Comparison of ENCODE assay signal across 1 cellular context in the genomic region with DNA sequence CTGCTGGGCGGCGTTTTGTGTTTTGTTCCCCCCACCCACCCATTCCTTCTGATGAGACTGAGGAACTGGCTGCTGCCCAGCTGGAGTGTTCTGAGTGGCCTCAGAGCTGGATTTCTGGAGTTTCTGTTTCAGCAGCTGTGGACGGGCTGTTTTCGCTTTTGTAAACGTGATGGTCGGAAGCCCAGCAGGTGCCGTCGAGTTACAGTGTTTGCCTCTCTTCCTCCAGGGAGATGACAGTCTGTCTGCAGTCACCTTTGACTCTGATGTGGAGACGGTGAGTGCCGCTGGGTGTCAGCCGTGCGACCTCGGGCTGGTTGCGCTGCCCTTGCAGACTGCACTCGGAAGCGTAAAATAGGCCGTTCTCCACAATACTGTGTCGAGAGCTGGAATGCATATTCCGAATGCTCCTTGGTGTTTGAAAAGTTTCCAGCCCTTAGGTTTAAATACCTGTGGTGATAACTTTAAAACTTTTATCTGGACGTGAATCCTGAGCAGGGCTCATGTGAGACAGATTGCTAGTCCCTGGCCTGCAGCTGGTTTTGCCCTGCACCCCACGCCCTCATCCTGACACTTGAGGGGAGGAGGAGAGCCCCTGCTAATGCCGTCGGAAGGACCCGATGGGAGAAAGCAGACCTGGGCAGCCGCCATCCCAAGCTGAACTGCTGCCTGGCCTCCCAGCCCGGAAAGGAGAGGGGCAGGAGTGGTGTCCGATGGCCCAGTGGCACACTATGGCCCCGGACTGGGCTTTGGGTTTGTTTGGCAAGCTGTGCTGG.
TF ChIP-seq lines count a peak whose summit lies in the region.

No MANE protein-coding gene starts in this region.

TF ChIP-seq in HepG2, 621 proteins besides CTCF, POLR2A, EP300 and RAD21 (continued from another document and continues in another):
- TF ChIP-seq, protein P1, sequence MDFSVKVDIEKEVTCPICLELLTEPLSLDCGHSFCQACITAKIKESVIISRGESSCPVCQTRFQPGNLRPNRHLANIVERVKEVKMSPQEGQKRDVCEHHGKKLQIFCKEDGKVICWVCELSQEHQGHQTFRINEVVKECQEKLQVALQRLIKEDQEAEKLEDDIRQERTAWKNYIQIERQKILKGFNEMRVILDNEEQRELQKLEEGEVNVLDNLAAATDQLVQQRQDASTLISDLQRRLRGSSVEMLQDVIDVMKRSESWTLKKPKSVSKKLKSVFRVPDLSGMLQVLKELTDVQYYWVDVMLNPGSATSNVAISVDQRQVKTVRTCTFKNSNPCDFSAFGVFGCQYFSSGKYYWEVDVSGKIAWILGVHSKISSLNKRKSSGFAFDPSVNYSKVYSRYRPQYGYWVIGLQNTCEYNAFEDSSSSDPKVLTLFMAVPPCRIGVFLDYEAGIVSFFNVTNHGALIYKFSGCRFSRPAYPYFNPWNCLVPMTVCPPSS (IDR thresholded peaks at IDR 0.05) = no peak
- TF ChIP-seq ZNF562 (CRISPR knock-in tag; IDR thresholded peaks at IDR 0.05; ENCODE audit: borderline replicate concordance) = no peak
- no peak for TF ChIP-seq MATR3 (CRISPR knock-in tag; IDR thresholded peaks at IDR 0.05)
- TF ChIP-seq, protein P2, sequence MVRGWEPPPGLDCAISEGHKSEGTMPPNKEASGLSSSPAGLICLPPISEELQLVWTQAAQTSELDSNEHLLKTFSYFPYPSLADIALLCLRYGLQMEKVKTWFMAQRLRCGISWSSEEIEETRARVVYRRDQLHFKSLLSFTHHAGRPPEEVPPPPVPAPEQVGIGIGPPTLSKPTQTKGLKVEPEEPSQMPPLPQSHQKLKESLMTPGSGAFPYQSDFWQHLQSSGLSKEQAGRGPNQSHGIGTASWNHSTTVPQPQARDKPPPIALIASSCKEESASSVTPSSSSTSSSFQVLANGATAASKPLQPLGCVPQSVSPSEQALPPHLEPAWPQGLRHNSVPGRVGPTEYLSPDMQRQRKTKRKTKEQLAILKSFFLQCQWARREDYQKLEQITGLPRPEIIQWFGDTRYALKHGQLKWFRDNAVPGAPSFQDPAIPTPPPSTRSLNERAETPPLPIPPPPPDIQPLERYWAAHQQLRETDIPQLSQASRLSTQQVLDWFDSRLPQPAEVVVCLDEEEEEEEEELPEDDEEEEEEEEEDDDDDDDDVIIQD (CRISPR knock-in tag; IDR thresholded peaks at IDR 0.05; ENCODE audit: low read depth) = no peak
- TF ChIP-seq MED13 (CRISPR knock-in tag; IDR thresholded peaks at IDR 0.05) = no peak
- TF ChIP-seq HMG20A (CRISPR knock-in tag; IDR thresholded peaks at IDR 0.05; ENCODE audit: borderline replicate concordance) = no peak
- TF ChIP-seq ZSCAN31 (CRISPR knock-in tag; IDR thresholded peaks at IDR 0.05; ENCODE audit: low read depth) = no peak
- TF ChIP-seq ZNF790 (CRISPR knock-in tag; IDR thresholded peaks at IDR 0.05; ENCODE audit: borderline replicate concordance) = no peak
- TF ChIP-seq ZNF205 (CRISPR knock-in tag; IDR thresholded peaks at IDR 0.05) = no peak
- TF ChIP-seq ATF1 (CRISPR knock-in tag; IDR thresholded peaks at IDR 0.05) = no peak
- TF ChIP-seq ZNF720 (CRISPR knock-in tag; IDR thresholded peaks at IDR 0.05) = no peak
- TF ChIP-seq, protein P3, sequence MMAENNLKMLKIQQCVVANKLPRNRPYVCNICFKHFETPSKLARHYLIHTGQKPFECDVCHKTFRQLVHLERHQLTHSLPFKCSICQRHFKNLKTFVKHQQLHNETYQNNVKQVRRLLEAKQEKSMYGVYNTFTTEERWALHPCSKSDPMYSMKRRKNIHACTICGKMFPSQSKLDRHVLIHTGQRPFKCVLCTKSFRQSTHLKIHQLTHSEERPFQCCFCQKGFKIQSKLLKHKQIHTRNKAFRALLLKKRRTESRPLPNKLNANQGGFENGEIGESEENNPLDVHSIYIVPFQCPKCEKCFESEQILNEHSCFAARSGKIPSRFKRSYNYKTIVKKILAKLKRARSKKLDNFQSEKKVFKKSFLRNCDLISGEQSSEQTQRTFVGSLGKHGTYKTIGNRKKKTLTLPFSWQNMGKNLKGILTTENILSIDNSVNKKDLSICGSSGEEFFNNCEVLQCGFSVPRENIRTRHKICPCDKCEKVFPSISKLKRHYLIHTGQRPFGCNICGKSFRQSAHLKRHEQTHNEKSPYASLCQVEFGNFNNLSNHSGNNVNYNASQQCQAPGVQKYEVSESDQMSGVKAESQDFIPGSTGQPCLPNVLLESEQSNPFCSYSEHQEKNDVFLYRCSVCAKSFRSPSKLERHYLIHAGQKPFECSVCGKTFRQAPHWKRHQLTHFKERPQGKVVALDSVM (CRISPR knock-in tag; IDR thresholded peaks at IDR 0.05) = peak; percentile 23; the same call in 1 of the 2 replicates
- TF ChIP-seq RFX5 (IDR thresholded peaks at IDR 0.05; ENCODE audit: low read depth, low read length) = no peak
- no peak for TF ChIP-seq ZNF367 (CRISPR knock-in tag; IDR thresholded peaks at IDR 0.05; ENCODE audit: borderline replicate concordance)
- TF ChIP-seq ZNF550 (CRISPR knock-in tag; IDR thresholded peaks at IDR 0.05; ENCODE audit: borderline replicate concordance) = no peak
- peak; percentile 34 for TF ChIP-seq TEAD3 (CRISPR knock-in tag; optimal IDR thresholded peaks at IDR 0.05; ENCODE audit: borderline replicate concordance)
- peak; percentile 77 for TF ChIP-seq STAG1 (CRISPR knock-in tag; IDR thresholded peaks at IDR 0.05)
- peak; percentile 42; the same call in 1 of the 2 replicates for TF ChIP-seq ZFX (CRISPR knock-in tag; IDR thresholded peaks at IDR 0.05; ENCODE audit: low read depth)
- TF ChIP-seq, protein P4, sequence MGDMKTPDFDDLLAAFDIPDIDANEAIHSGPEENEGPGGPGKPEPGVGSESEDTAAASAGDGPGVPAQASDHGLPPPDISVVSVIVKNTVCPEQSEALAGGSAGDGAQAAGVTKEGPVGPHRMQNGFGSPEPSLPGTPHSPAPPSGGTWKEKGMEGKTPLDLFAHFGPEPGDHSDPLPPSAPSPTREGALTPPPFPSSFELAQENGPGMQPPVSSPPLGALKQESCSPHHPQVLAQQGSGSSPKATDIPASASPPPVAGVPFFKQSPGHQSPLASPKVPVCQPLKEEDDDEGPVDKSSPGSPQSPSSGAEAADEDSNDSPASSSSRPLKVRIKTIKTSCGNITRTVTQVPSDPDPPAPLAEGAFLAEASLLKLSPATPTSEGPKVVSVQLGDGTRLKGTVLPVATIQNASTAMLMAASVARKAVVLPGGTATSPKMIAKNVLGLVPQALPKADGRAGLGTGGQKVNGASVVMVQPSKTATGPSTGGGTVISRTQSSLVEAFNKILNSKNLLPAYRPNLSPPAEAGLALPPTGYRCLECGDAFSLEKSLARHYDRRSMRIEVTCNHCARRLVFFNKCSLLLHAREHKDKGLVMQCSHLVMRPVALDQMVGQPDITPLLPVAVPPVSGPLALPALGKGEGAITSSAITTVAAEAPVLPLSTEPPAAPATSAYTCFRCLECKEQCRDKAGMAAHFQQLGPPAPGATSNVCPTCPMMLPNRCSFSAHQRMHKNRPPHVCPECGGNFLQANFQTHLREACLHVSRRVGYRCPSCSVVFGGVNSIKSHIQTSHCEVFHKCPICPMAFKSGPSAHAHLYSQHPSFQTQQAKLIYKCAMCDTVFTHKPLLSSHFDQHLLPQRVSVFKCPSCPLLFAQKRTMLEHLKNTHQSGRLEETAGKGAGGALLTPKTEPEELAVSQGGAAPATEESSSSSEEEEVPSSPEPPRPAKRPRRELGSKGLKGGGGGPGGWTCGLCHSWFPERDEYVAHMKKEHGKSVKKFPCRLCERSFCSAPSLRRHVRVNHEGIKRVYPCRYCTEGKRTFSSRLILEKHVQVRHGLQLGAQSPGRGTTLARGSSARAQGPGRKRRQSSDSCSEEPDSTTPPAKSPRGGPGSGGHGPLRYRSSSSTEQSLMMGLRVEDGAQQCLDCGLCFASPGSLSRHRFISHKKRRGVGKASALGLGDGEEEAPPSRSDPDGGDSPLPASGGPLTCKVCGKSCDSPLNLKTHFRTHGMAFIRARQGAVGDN (CRISPR knock-in tag; IDR thresholded peaks at IDR 0.05) = peak; percentile 72
- no peak for TF ChIP-seq ZNF615 (CRISPR knock-in tag; IDR thresholded peaks at IDR 0.05; ENCODE audit: borderline replicate concordance)
- TF ChIP-seq SALL2 (CRISPR knock-in tag; IDR thresholded peaks at IDR 0.05) = no peak
- TF ChIP-seq CHCHD3 (CRISPR knock-in tag; IDR thresholded peaks at IDR 0.05) = 0 out of 2 replicates have a peak, but pooled peaks have one; percentile 34
- peak; percentile 27; the same call in 1 of the 2 replicates for TF ChIP-seq ZFY (CRISPR knock-in tag; IDR thresholded peaks at IDR 0.05)
- peak; percentile 50; the same call in 1 of the 2 replicates for TF ChIP-seq SAP130 (CRISPR knock-in tag; IDR thresholded peaks at IDR 0.05; ENCODE audit: low read depth)
- TF ChIP-seq, protein P5, sequence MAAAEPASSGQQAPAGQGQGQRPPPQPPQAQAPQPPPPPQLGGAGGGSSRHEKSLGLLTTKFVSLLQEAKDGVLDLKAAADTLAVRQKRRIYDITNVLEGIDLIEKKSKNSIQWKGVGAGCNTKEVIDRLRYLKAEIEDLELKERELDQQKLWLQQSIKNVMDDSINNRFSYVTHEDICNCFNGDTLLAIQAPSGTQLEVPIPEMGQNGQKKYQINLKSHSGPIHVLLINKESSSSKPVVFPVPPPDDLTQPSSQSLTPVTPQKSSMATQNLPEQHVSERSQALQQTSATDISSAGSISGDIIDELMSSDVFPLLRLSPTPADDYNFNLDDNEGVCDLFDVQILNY (CRISPR knock-in tag; conservative IDR thresholded peaks at IDR 0.05) = no peak
- TF ChIP-seq, protein P6, sequence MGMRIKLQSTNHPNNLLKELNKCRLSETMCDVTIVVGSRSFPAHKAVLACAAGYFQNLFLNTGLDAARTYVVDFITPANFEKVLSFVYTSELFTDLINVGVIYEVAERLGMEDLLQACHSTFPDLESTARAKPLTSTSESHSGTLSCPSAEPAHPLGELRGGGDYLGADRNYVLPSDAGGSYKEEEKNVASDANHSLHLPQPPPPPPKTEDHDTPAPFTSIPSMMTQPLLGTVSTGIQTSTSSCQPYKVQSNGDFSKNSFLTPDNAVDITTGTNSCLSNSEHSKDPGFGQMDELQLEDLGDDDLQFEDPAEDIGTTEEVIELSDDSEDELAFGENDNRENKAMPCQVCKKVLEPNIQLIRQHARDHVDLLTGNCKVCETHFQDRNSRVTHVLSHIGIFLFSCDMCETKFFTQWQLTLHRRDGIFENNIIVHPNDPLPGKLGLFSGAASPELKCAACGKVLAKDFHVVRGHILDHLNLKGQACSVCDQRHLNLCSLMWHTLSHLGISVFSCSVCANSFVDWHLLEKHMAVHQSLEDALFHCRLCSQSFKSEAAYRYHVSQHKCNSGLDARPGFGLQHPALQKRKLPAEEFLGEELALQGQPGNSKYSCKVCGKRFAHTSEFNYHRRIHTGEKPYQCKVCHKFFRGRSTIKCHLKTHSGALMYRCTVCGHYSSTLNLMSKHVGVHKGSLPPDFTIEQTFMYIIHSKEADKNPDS (CRISPR knock-in tag; IDR thresholded peaks at IDR 0.05) = no peak
- 0 out of 2 replicates have a peak, but pooled peaks have one; percentile 44 for TF ChIP-seq KDM2A (CRISPR knock-in tag; IDR thresholded peaks at IDR 0.05; ENCODE audit: borderline replicate concordance, low read depth)
- no peak for TF ChIP-seq ZNF670 (CRISPR knock-in tag; IDR thresholded peaks at IDR 0.05; ENCODE audit: borderline replicate concordance)
- peak; percentile 70; the same call in 1 of the 2 replicates for TF ChIP-seq NAIF1 (CRISPR knock-in tag; IDR thresholded peaks at IDR 0.05; ENCODE audit: borderline replicate concordance)
- TF ChIP-seq ZNF788 (CRISPR knock-in tag; IDR thresholded peaks at IDR 0.05; ENCODE audit: borderline replicate concordance) = peak; percentile 37; the same call in 1 of the 2 replicates
- no peak for TF ChIP-seq ZNF772 (CRISPR knock-in tag; IDR thresholded peaks at IDR 0.05)
- TF ChIP-seq SNAPC2 (CRISPR knock-in tag; IDR thresholded peaks at IDR 0.05) = no peak
- TF ChIP-seq, protein P7, sequence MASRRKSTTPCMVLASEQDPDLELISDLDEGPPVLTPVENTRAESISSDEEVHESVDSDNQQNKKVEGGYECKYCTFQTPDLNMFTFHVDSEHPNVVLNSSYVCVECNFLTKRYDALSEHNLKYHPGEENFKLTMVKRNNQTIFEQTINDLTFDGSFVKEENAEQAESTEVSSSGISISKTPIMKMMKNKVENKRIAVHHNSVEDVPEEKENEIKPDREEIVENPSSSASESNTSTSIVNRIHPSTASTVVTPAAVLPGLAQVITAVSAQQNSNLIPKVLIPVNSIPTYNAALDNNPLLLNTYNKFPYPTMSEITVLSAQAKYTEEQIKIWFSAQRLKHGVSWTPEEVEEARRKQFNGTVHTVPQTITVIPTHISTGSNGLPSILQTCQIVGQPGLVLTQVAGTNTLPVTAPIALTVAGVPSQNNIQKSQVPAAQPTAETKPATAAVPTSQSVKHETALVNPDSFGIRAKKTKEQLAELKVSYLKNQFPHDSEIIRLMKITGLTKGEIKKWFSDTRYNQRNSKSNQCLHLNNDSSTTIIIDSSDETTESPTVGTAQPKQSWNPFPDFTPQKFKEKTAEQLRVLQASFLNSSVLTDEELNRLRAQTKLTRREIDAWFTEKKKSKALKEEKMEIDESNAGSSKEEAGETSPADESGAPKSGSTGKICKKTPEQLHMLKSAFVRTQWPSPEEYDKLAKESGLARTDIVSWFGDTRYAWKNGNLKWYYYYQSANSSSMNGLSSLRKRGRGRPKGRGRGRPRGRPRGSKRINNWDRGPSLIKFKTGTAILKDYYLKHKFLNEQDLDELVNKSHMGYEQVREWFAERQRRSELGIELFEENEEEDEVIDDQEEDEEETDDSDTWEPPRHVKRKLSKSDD (CRISPR knock-in tag; IDR thresholded peaks at IDR 0.05; ENCODE audit: low read depth) = no peak
- TF ChIP-seq ZBTB7B (CRISPR knock-in tag; IDR thresholded peaks at IDR 0.05) = no peak
- no peak for TF ChIP-seq ZSCAN30 (CRISPR knock-in tag; IDR thresholded peaks at IDR 0.05)
- TF ChIP-seq, protein P8, sequence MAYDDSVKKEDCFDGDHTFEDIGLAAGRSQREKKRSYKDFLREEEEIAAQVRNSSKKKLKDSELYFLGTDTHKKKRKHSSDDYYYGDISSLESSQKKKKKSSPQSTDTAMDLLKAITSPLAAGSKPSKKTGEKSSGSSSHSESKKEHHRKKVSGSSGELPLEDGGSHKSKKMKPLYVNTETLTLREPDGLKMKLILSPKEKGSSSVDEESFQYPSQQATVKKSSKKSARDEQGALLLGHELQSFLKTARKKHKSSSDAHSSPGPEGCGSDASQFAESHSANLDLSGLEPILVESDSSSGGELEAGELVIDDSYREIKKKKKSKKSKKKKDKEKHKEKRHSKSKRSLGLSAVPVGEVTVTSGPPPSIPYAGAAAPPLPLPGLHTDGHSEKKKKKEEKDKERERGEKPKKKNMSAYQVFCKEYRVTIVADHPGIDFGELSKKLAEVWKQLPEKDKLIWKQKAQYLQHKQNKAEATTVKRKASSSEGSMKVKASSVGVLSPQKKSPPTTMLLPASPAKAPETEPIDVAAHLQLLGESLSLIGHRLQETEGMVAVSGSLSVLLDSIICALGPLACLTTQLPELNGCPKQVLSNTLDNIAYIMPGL (CRISPR knock-in tag; IDR thresholded peaks at IDR 0.05; ENCODE audit: borderline replicate concordance in 1 of 2, low read depth in 1 of 2) = peak; percentile 64 to 71; a peak in 3 of 4 replicates
- TF ChIP-seq RORA (CRISPR knock-in tag; IDR thresholded peaks at IDR 0.05) = no peak
- TF ChIP-seq ZNF121 (CRISPR knock-in tag; IDR thresholded peaks at IDR 0.05) = no peak
- no peak for TF ChIP-seq ZNF335 (CRISPR knock-in tag; IDR thresholded peaks at IDR 0.05)
- TF ChIP-seq ZNF317 (CRISPR knock-in tag; IDR thresholded peaks at IDR 0.05) = 0 out of 2 replicates have a peak, but pooled peaks have one; percentile 19
- peak; percentile 38 for TF ChIP-seq SALL1 (CRISPR knock-in tag; IDR thresholded peaks at IDR 0.05)
- no peak for TF ChIP-seq ZNF775 (CRISPR knock-in tag; IDR thresholded peaks at IDR 0.05; ENCODE audit: borderline replicate concordance)
- TF ChIP-seq ZNF331 (CRISPR knock-in tag; IDR thresholded peaks at IDR 0.05) = no peak
- no peak for TF ChIP-seq ZNF747 (CRISPR knock-in tag; IDR thresholded peaks at IDR 0.05; ENCODE audit: borderline replicate concordance)
- no peak for TF ChIP-seq ZNF549 (CRISPR knock-in tag; IDR thresholded peaks at IDR 0.05)
- TF ChIP-seq CHD2 (IDR thresholded peaks at IDR 0.05; ENCODE audit: low read depth, low read length) = no peak
- no peak for TF ChIP-seq BCL6 (CRISPR knock-in tag; IDR thresholded peaks at IDR 0.05)
